Comparison of ENCODE assay signal across 1 cellular context in the genomic region with DNA sequence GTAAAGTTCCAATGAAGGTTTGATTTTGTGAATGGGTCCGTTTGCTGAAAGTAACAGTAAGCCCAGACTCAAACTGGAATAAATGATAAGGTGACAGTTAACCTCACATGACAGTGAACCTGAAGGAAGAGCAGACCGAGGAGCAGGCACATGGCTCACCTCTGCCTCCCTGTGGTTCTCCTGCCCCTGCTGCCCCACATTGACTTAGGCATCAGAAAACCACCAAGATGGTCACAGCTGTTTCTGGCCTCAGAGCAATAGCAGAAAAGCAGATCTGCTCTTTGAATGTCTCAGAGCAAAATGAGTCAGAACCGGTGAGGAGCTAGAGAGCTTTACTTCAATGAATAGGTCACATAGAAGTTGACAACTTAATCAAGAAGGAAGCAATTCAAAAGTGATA.
TF ChIP-seq lines count a peak whose summit lies in the region.

No MANE protein-coding gene starts in this region.

TF ChIP-seq in GM12878, 131 proteins besides CTCF, POLR2A, EP300 and RAD21 (continued from another document):
- TF ChIP-seq, protein P1, sequence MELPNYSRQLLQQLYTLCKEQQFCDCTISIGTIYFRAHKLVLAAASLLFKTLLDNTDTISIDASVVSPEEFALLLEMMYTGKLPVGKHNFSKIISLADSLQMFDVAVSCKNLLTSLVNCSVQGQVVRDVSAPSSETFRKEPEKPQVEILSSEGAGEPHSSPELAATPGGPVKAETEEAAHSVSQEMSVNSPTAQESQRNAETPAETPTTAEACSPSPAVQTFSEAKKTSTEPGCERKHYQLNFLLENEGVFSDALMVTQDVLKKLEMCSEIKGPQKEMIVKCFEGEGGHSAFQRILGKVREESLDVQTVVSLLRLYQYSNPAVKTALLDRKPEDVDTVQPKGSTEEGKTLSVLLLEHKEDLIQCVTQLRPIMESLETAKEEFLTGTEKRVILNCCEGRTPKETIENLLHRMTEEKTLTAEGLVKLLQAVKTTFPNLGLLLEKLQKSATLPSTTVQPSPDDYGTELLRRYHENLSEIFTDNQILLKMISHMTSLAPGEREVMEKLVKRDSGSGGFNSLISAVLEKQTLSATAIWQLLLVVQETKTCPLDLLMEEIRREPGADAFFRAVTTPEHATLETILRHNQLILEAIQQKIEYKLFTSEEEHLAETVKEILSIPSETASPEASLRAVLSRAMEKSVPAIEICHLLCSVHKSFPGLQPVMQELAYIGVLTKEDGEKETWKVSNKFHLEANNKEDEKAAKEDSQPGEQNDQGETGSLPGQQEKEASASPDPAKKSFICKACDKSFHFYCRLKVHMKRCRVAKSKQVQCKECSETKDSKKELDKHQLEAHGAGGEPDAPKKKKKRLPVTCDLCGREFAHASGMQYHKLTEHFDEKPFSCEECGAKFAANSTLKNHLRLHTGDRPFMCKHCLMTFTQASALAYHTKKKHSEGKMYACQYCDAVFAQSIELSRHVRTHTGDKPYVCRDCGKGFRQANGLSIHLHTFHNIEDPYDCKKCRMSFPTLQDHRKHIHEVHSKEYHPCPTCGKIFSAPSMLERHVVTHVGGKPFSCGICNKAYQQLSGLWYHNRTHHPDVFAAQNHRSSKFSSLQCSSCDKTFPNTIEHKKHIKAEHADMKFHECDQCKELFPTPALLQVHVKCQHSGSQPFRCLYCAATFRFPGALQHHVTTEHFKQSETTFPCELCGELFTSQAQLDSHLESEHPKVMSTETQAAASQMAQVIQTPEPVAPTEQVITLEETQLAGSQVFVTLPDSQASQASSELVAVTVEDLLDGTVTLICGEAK (IDR thresholded peaks at IDR 0.05; ENCODE audit: borderline replicate concordance): no peak
- TF ChIP-seq, protein P2, sequence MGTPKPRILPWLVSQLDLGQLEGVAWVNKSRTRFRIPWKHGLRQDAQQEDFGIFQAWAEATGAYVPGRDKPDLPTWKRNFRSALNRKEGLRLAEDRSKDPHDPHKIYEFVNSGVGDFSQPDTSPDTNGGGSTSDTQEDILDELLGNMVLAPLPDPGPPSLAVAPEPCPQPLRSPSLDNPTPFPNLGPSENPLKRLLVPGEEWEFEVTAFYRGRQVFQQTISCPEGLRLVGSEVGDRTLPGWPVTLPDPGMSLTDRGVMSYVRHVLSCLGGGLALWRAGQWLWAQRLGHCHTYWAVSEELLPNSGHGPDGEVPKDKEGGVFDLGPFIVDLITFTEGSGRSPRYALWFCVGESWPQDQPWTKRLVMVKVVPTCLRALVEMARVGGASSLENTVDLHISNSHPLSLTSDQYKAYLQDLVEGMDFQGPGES (IDR thresholded peaks at IDR 0.05): no peak
- TF ChIP-seq SP1 (IDR thresholded peaks at IDR 0.05; ENCODE audit: low read depth, low read length) (no peak), NFXL1 (IDR thresholded peaks at IDR 0.05; ENCODE audit: borderline replicate concordance) (no peak), TCF3 (IDR thresholded peaks at IDR 0.05; ENCODE audit: borderline replicate concordance, insufficient read depth, low read depth, low read length) (no peak), HDAC2 (IDR thresholded peaks at IDR 0.05) (no peak), RFX5 (IDR thresholded peaks at IDR 0.05; ENCODE audit: low read depth, low read length) (no peak), ESRRA (IDR thresholded peaks at IDR 0.05; ENCODE audit: low read length) (no peak), KAT2A (conservative IDR thresholded peaks at IDR 0.05; ENCODE audit: control insufficient read depth, low read depth, low read length) (no peak), TBL1XR1 (IDR thresholded peaks at IDR 0.05; ENCODE audit: low read depth, low read length) (no peak), EGR1 (IDR thresholded peaks at IDR 0.05; ENCODE audit: borderline replicate concordance in 1 of 2, low read depth in 2 of 2, low read length in 2 of 2) (no peak), CBX5 (IDR thresholded peaks at IDR 0.05; ENCODE audit: low read depth) (no peak), CBX3 (IDR thresholded peaks at IDR 0.05; ENCODE audit: borderline replicate concordance, low read depth) (no peak), HDAC6 (IDR thresholded peaks at IDR 0.05; ENCODE audit: unreplicated experiment) (no peak)
- TF ChIP-seq, protein P3, sequence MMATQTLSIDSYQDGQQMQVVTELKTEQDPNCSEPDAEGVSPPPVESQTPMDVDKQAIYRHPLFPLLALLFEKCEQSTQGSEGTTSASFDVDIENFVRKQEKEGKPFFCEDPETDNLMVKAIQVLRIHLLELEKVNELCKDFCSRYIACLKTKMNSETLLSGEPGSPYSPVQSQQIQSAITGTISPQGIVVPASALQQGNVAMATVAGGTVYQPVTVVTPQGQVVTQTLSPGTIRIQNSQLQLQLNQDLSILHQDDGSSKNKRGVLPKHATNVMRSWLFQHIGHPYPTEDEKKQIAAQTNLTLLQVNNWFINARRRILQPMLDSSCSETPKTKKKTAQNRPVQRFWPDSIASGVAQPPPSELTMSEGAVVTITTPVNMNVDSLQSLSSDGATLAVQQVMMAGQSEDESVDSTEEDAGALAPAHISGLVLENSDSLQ (IDR thresholded peaks at IDR 0.05): no peak
